8 cellular contexts compared by ENCODE assay signal in genomic region chr9:130578865-130579737, GRCh38.
A peak's percentile ranks its signal among the peaks of the same experiment; 100 is the strongest.
DNase-seq lines count a peak whose midpoint lies in the region; ATAC-seq and TF ChIP-seq lines count a peak whose summit lies in the region.

FUBP3 (plus strand) TSS chr9:130579577; CDS start chr9:130579681, 104 bp downstream.

- H3K27ac ChIP-seq in caudate nucleus (ENCODE audit: low read depth, low read length) = peak within 1 kb of the TSS; percentile 71

- peak; percentile 90 for ATAC-seq in GM18909 (IDR thresholded peaks at IDR 0.05; ENCODE audit: poor library complexity, unreplicated experiment)
- ATAC-seq in HG03196 (IDR thresholded peaks at IDR 0.05; ENCODE audit: unreplicated experiment) = peak; percentile 86

- peak within 1 kb of the TSS; percentile 71 for H3K4me3 ChIP-seq in AG04449 (ENCODE audit: low read depth, low read length)

- TF ChIP-seq CTCF in AG04449 (IDR thresholded peaks at IDR 0.05; ENCODE audit: insufficient read depth, low read length, missing control alignments) = no peak

- CTCF ChIA-PET in AG04449 (lab: Yijun Ruan, JAX) = interaction anchor here (0.8 to 1.1 kb wide), 2 partner anchors 46 to 105 kb away, joined by 3 read pairs; no protein-coding TSS in a partner anchor

- POLR2A ChIA-PET in AG04449 (lab: Yijun Ruan, JAX) = interaction anchor here (0.7 kb wide), 1 partner anchor 103 kb away, joined by 4 read pairs; no protein-coding TSS in a partner anchor

- DNase-seq in AG04449 (ENCODE audit: low read depth, low spot score) (peak; percentile 54), NCI-H345 (lab: John Stamatoyannopoulos, UW) (peak; percentile 94), caudate nucleus (lab: John Stamatoyannopoulos, UW) (peak in 60 of 61 donors; percentile 41 to 96 (median 90)), islet precursor cell (peak; percentile 96)
- peak; percentile 72 to 84 (median 77) for DNase-seq in activated CD4-positive, CD25-positive, alpha-beta regulatory T cell (lab: John Stamatoyannopoulos, UW)
- peak; percentile 92 for DNase-seq in stimulated activated CD4-positive, alpha-beta T cell treated with anti-CD3 and anti-CD28 coated beads, Interleukin-12 subunit alpha, Interleukin-12 subunit beta, amount 100 ng/mL, for 4 hours

Comparison
In these comparisons a context has a peak if more than half of its experiments do, and no peak if none do; other contexts are left out.
1. Peak in every context shown above with its lines: DNase-seq, ATAC-seq, H3K4me3 ChIP-seq and H3K27ac ChIP-seq.